1 cellular context compared by ENCODE assay signal in genomic region chr2:235005603-235006259, GRCh38.
TF ChIP-seq lines count a peak whose summit lies in the region.

No MANE protein-coding gene starts in this region.

TF ChIP-seq in K562, 482 proteins besides CTCF, POLR2A, EP300 and RAD21:
- no peak for TF ChIP-seq AFF4 (CRISPR knock-in tag; IDR thresholded peaks at IDR 0.05)
- no peak for TF ChIP-seq KHSRP (IDR thresholded peaks at IDR 0.05)
- no peak for TF ChIP-seq RHOXF2B (CRISPR knock-in tag; conservative IDR thresholded peaks at IDR 0.05)
- TF ChIP-seq CEBPG (CRISPR knock-in tag; IDR thresholded peaks at IDR 0.05), result no peak
- TF ChIP-seq CEBPG (tag; conservative IDR thresholded peaks at IDR 0.05 in 1 of 2, IDR thresholded peaks at IDR 0.05 in 1 of 2), result no peak
- TF ChIP-seq TBL1XR1 (IDR thresholded peaks at IDR 0.05; ENCODE audit: low read length in 2 of 2), result no peak
- TF ChIP-seq CBX3 (IDR thresholded peaks at IDR 0.05; ENCODE audit: borderline replicate concordance in 1 of 2, low read length in 2 of 2), result no peak
- no peak for TF ChIP-seq MAFF (IDR thresholded peaks at IDR 0.05; ENCODE audit: low read length)
- TF ChIP-seq U2AF1 (optimal IDR thresholded peaks at IDR 0.05; ENCODE audit: low read depth, low read length), result no peak
